ENCODE assay signal across 9 cellular contexts in genomic region chr6:160534050-160534696, GRCh38.
DNase-seq lines count a peak whose midpoint lies in the region; ATAC-seq, FAIRE-seq and TF ChIP-seq lines count a peak whose summit lies in the region.
"Had no signal": no experiment of that assay in that cellular context is flagged by ENCODE, and none has a peak within 500 bp of the region (broad histone marks: within the 10 kb centered on the region; RNA-seq: fewer than 3 reads in every experiment).

No MANE protein-coding gene starts in this region.

- peaks cover 0 to 7% (median 5%) of the 10 kb centered on the region in 6 donors for H3K4me1 ChIP-seq in spleen

- intact Hi-C loops in spleen (cut with DNase I; ENCODE audit: low total_unique reads), result loop anchor here (10.0 kb wide), 1 partner anchor 399 kb away; no protein-coding TSS in a partner anchor

- no peak for TF ChIP-seq POLR2A in spleen (IDR thresholded peaks at IDR 0.05)

- no peak overlapping the region for H3K27ac ChIP-seq in spleen
- H3K27ac ChIP-seq: epithelial cell of prostate had no signal

- peaks cover 0 to 6% (median 0%) of the 10 kb centered on the region in 8 donors for H3K9me3 ChIP-seq in spleen

- 12 to 18% (median 15%) methylated on average over 9 of the region's 9 CpGs for WGBS in spleen, 5 donors

- H3K4me3 ChIP-seq in spleen, result peak overlapping the region in 1 of 8 donors; percentile 42

- H3K36me3 ChIP-seq in spleen, result no peaks in the 10 kb centered on the region

- peak; percentile 88 for ATAC-seq in GM19467 (IDR thresholded peaks at IDR 0.05; ENCODE audit: unreplicated experiment)

- DNase-seq in D721Med (ENCODE audit: insufficient read length, low spot score), result peak; percentile 19
- DNase-seq in HPDE6-E6E7 (ENCODE audit: extremely low spot score), result peak; percentile 32
- peak; percentile 17 to 41 (median 39) for DNase-seq in T-helper 2 cell
- peak; percentile 76 for DNase-seq in astrocyte of the hippocampus (ENCODE audit: low read depth, low spot score)
- DNase-seq in iPS DF 4.7 (ENCODE audit: extremely low read depth, low spot score), result peak; percentile 68
- DNase-seq in spleen, result peak; percentile 79
- no peak for DNase-seq in AML-193 (lab: John Stamatoyannopoulos, UW)

- TF ChIP-seq CTCF in D721Med (IDR thresholded peaks at IDR 0.05; ENCODE audit: insufficient read depth, missing control alignments) (peak; percentile 86), spleen (IDR thresholded peaks at IDR 0.05 in 8 of 11, conservative IDR thresholded peaks at IDR 0.05 in 3 of 11) (peak; percentile 79 to 96 (median 93))

- H3K27me3 ChIP-seq in spleen (replicated peaks in 1 of 7), result peaks cover 0 to 4% (median 0%) of the 10 kb centered on the region in 7 donors

- no peak for FAIRE-seq in D721Med (lab: Jason Lieb, UNC)

Comparison
In these comparisons a context has a peak if more than half of its experiments do, and no peak if none do; other contexts are left out.
1. DNase-seq: peak in D721Med (single experiment), HPDE6-E6E7 (single experiment), T-helper 2 cell (5 of 5), astrocyte of the hippocampus (single experiment), iPS DF 4.7 (single experiment) and spleen (single experiment); none in AML-193 (0 of 2).